Comparison of ENCODE assay signal across 8 cellular contexts in genomic region chr3:192727032-192727847, GRCh38. TPM values are rescaled to one million over a fixed set of nuclear protein-coding genes. Genes with fewer than 3 reads are reported as not detected.
DNase-seq lines count a peak whose midpoint lies in the region; ATAC-seq and TF ChIP-seq lines count a peak whose summit lies in the region.

Gene FGF12 (minus strand): TSS chr3:192727541.

- H3K27ac Mint-ChIP-seq in activated naive CD8-positive, alpha-beta T cell treated with anti-CD3 and anti-CD28 coated beads for 36 hours = no peak within 1 kb of the TSS
- no peak within 1 kb of the TSS for H3K27ac Mint-ChIP-seq in progenitor cell of endocrine pancreas

- H3K4me3 Mint-ChIP-seq in activated naive CD8-positive, alpha-beta T cell treated with anti-CD3 and anti-CD28 coated beads for 36 hours = no peak within 1 kb of the TSS
- H3K4me3 Mint-ChIP-seq in progenitor cell of endocrine pancreas (ENCODE audit: low read depth) = peak within 1 kb of the TSS; percentile 65

- H3K4me1 Mint-ChIP-seq in activated naive CD8-positive, alpha-beta T cell treated with anti-CD3 and anti-CD28 coated beads for 36 hours = no peaks in the 10 kb centered on the region
- peaks cover 10% of the 10 kb centered on the region for H3K4me1 Mint-ChIP-seq in progenitor cell of endocrine pancreas (ENCODE audit: low read depth)

- peak within 1 kb of the TSS; percentile 77 to 86 for H3K27ac ChIP-seq in right atrium auricular region

- H3K9me3 Mint-ChIP-seq in activated naive CD8-positive, alpha-beta T cell treated with anti-CD3 and anti-CD28 coated beads for 36 hours = no peaks in the 10 kb centered on the region
- H3K9me3 Mint-ChIP-seq in progenitor cell of endocrine pancreas (ENCODE audit: low read depth) = no peaks in the 10 kb centered on the region

- H3K36me3 ChIP-seq in right atrium auricular region = no peaks in the 10 kb centered on the region

- TF ChIP-seq CTCF in right atrium auricular region (IDR thresholded peaks at IDR 0.05) = no peak
- TF ChIP-seq CTCF in progenitor cell of endocrine pancreas (IDR thresholded peaks at IDR 0.05; ENCODE audit: unreplicated experiment) = no peak

- ATAC-seq in HG02798 (IDR thresholded peaks at IDR 0.05; ENCODE audit: poor library complexity, unreplicated experiment) = no peak
- no peak for ATAC-seq in GM18907 (IDR thresholded peaks at IDR 0.05; ENCODE audit: unreplicated experiment)

- DNase-seq in ELF-1 (ENCODE audit: low read depth, low spot score) (peak; percentile 92), NCI-H187 treated with DMSO at 0.1 percent for 48 hours (lab: John Stamatoyannopoulos, UW) (peak; percentile 70), right atrium auricular region (ENCODE audit: low spot score) (peak; percentile 77), progenitor cell of endocrine pancreas (ENCODE audit: low spot score, unreplicated experiment) (peak; percentile 86), T1000 (lab: John Stamatoyannopoulos, UW) (no peak)
- peak; percentile 3 for DNase-seq in activated naive CD8-positive, alpha-beta T cell treated with anti-CD3 and anti-CD28 coated beads for 36 hours

- peaks cover 24% of the 10 kb centered on the region for H3K27me3 Mint-ChIP-seq in activated naive CD8-positive, alpha-beta T cell treated with anti-CD3 and anti-CD28 coated beads for 36 hours
- peaks cover 22% of the 10 kb centered on the region for H3K27me3 Mint-ChIP-seq in progenitor cell of endocrine pancreas

- peaks cover 0 to 8% of the 10 kb centered on the region in 2 donors for H3K4me1 ChIP-seq in right atrium auricular region

- no peaks in the 10 kb centered on the region for H3K36me3 Mint-ChIP-seq in activated naive CD8-positive, alpha-beta T cell treated with anti-CD3 and anti-CD28 coated beads for 36 hours
- no peaks in the 10 kb centered on the region for H3K36me3 Mint-ChIP-seq in progenitor cell of endocrine pancreas (ENCODE audit: insufficient read depth)

- peak within 1 kb of the TSS; percentile 57 to 63 for H3K4me3 ChIP-seq in right atrium auricular region

- no peaks in the 10 kb centered on the region for H3K9me3 ChIP-seq in right atrium auricular region

- no peaks in the 10 kb centered on the region for H3K27me3 ChIP-seq in right atrium auricular region

RNA-seq across cellular contexts. Expression of gene FGF12, which starts in this region (rescaled TPM):
- not detected for total RNA-seq in activated naive CD8-positive, alpha-beta T cell treated with anti-CD3 and anti-CD28 coated beads for 36 hours
- total RNA-seq in right atrium auricular region = 100 to 1,000 TPM; 126 to 218 TPM
- 5.0 and 6.1 TPM in 2 replicates for total RNA-seq in progenitor cell of endocrine pancreas

Comparison
In these comparisons a context has a peak if more than half of its experiments do, and no peak if none do; other contexts are left out.
1. RNA of gene FGF12 (total RNA-seq): 126 to 218 TPM in right atrium auricular region; 5.0 to 6.1 TPM in progenitor cell of endocrine pancreas and not detected in activated naive CD8-positive, alpha-beta T cell treated with anti-CD3 and anti-CD28 coated beads for 36 hours; every median in the first group is over 10 times any median in the second.
2. Peak in DNase-seq in activated naive CD8-positive, alpha-beta T cell treated with anti-CD3 and anti-CD28 coated beads for 36 hours; RNA of the gene not detected or under 1 TPM.